1 cellular context compared by ENCODE assay signal in the genomic region with DNA sequence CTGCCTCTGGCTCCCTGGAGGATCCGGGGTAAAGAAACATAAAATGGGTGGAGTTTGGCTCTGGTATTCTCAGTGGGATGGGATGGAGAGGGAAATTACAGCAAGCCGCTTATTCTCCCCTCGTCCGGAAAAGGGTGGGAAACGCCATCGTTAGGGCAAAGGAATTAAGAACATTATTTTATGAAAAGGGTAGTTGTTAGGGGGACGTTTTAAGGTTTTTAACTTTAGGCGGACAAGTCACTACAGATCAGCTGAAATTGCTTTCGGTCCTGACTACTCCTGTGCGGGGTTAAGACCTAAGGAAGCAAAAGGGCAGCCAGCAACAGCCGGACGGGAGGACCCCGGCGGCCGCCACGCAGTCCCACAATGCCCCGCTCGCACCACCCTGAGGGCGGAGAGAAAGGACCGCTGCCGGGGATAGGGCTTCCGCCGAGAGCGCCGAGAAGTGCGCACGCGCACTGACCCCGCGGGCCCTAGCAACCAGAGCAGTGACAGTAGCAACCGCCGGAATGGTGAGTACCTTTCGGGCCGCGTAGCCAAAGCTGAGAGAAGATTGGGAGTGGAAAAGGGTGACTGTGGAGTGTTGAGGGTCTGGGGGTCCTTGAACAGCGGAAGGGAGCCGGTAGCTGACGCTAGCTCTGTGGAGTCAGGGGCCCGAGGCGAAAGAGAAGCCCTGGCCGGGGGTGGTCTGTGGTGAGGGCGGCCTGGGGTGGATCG.
TF ChIP-seq lines count a peak whose summit lies in the region.

DNAL1 (plus strand) TSS at position 456 of the 717 bp plus-strand sequence; CDS start at position 510, 54 bp downstream.

TF ChIP-seq in A549, 52 proteins besides CTCF, POLR2A, EP300 and RAD21 (continued from another document):
- TF ChIP-seq ZFP36 (IDR thresholded peaks at IDR 0.05; ENCODE audit: borderline replicate concordance, partially characterized antibody) (no peak), HES2 (IDR thresholded peaks at IDR 0.05) (no peak), HEYL (CRISPR knock-in tag; IDR thresholded peaks at IDR 0.05) (no peak), MAFK (IDR thresholded peaks at IDR 0.05; ENCODE audit: partially characterized antibody) (no peak), CEBPB (IDR thresholded peaks at IDR 0.05) (0 out of 4 replicates have a peak, but pooled peaks of 1 of the 2 experiments have one; percentile 10), TP53 (CRISPR knock-in tag; IDR thresholded peaks at IDR 0.05) (no peak), HOXA7 (CRISPR knock-in tag; IDR thresholded peaks at IDR 0.05) (no peak), ELK1 (IDR thresholded peaks at IDR 0.05; ENCODE audit: low read depth, low read length) (no peak), FOSL2 (IDR thresholded peaks at IDR 0.05) (no peak), FOSL2 (CRISPR knock-in tag; IDR thresholded peaks at IDR 0.05) (no peak), E2F6 (IDR thresholded peaks at IDR 0.05; ENCODE audit: borderline replicate concordance, low read depth) (peak; percentile 83; the same call in 1 of the 2 replicates), ZSCAN20 (CRISPR knock-in tag; IDR thresholded peaks at IDR 0.05) (no peak), NFE2L2 (conservative IDR thresholded peaks at IDR 0.05; ENCODE audit: low read length) (no peak), CBX2 (IDR thresholded peaks at IDR 0.05; ENCODE audit: borderline replicate concordance, low read depth) (no peak), ATOH8 (CRISPR knock-in tag; IDR thresholded peaks at IDR 0.05; ENCODE audit: low read depth) (no peak), MYC (IDR thresholded peaks at IDR 0.05; ENCODE audit: borderline replicate concordance, low read length) (peak; percentile 32; the same call in 1 of the 2 replicates), SREBF2 (IDR thresholded peaks at IDR 0.05) (no peak), KDM1A (IDR thresholded peaks at IDR 0.05; ENCODE audit: low read depth) (no peak), GATA3 (IDR thresholded peaks at IDR 0.05; ENCODE audit: borderline replicate concordance) (no peak), SMC3 (IDR thresholded peaks at IDR 0.05) (no peak), PHF8 (IDR thresholded peaks at IDR 0.05; ENCODE audit: borderline replicate concordance, low read depth) (0 out of 2 replicates have a peak, but pooled peaks have one; percentile 25), HDAC2 (IDR thresholded peaks at IDR 0.05) (no peak), HOXB13 (CRISPR knock-in tag; IDR thresholded peaks at IDR 0.05; ENCODE audit: low read depth) (no peak), EHF (CRISPR knock-in tag; IDR thresholded peaks at IDR 0.05) (no peak), FOXS1 (CRISPR knock-in tag; IDR thresholded peaks at IDR 0.05) (no peak), BHLHE40 (IDR thresholded peaks at IDR 0.05; ENCODE audit: low read depth, low read length) (no peak), JUN (IDR thresholded peaks at IDR 0.05) (peak; percentile 80 to 87; a peak in 4 of 5 replicates), JUNB (IDR thresholded peaks at IDR 0.05) (no peak), HOXB5 (CRISPR knock-in tag; IDR thresholded peaks at IDR 0.05) (0 out of 2 replicates have a peak, but pooled peaks have one; percentile 21), MAX (IDR thresholded peaks at IDR 0.05) (peak; percentile 86), EHMT2 (IDR thresholded peaks at IDR 0.05; ENCODE audit: low read depth) (no peak), FOSB (CRISPR knock-in tag; IDR thresholded peaks at IDR 0.05) (no peak)
- TF ChIP-seq, protein P1, sequence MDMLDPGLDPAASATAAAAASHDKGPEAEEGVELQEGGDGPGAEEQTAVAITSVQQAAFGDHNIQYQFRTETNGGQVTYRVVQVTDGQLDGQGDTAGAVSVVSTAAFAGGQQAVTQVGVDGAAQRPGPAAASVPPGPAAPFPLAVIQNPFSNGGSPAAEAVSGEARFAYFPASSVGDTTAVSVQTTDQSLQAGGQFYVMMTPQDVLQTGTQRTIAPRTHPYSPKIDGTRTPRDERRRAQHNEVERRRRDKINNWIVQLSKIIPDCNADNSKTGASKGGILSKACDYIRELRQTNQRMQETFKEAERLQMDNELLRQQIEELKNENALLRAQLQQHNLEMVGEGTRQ (IDR thresholded peaks at IDR 0.05) = no peak
- TF ChIP-seq, protein P2, sequence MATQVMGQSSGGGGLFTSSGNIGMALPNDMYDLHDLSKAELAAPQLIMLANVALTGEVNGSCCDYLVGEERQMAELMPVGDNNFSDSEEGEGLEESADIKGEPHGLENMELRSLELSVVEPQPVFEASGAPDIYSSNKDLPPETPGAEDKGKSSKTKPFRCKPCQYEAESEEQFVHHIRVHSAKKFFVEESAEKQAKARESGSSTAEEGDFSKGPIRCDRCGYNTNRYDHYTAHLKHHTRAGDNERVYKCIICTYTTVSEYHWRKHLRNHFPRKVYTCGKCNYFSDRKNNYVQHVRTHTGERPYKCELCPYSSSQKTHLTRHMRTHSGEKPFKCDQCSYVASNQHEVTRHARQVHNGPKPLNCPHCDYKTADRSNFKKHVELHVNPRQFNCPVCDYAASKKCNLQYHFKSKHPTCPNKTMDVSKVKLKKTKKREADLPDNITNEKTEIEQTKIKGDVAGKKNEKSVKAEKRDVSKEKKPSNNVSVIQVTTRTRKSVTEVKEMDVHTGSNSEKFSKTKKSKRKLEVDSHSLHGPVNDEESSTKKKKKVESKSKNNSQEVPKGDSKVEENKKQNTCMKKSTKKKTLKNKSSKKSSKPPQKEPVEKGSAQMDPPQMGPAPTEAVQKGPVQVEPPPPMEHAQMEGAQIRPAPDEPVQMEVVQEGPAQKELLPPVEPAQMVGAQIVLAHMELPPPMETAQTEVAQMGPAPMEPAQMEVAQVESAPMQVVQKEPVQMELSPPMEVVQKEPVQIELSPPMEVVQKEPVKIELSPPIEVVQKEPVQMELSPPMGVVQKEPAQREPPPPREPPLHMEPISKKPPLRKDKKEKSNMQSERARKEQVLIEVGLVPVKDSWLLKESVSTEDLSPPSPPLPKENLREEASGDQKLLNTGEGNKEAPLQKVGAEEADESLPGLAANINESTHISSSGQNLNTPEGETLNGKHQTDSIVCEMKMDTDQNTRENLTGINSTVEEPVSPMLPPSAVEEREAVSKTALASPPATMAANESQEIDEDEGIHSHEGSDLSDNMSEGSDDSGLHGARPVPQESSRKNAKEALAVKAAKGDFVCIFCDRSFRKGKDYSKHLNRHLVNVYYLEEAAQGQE (IDR thresholded peaks at IDR 0.05) = no peak
- TF ChIP-seq, protein P3, sequence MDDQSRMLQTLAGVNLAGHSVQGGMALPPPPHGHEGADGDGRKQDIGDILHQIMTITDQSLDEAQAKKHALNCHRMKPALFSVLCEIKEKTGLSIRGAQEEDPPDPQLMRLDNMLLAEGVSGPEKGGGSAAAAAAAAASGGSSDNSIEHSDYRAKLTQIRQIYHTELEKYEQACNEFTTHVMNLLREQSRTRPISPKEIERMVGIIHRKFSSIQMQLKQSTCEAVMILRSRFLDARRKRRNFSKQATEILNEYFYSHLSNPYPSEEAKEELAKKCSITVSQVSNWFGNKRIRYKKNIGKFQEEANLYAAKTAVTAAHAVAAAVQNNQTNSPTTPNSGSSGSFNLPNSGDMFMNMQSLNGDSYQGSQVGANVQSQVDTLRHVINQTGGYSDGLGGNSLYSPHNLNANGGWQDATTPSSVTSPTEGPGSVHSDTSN (IDR thresholded peaks at IDR 0.05) = no peak
- TF ChIP-seq, protein P4, sequence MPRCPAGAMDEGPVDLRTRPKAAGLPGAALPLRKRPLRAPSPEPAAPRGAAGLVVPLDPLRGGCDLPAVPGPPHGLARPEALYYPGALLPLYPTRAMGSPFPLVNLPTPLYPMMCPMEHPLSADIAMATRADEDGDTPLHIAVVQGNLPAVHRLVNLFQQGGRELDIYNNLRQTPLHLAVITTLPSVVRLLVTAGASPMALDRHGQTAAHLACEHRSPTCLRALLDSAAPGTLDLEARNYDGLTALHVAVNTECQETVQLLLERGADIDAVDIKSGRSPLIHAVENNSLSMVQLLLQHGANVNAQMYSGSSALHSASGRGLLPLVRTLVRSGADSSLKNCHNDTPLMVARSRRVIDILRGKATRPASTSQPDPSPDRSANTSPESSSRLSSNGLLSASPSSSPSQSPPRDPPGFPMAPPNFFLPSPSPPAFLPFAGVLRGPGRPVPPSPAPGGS (IDR thresholded peaks at IDR 0.05) = peak; percentile 83; the same call in 2 of the 3 replicates
TF ChIP-seq in A549: peak in this region for 11.
